In genomic region chr2:173146590-173146989, GRCh38 we compare ENCODE assay signal across 36 cellular contexts.
DNase-seq lines count a peak whose midpoint lies in the region; ATAC-seq, FAIRE-seq and TF ChIP-seq lines count a peak whose summit lies in the region.
"Had no signal": no experiment of that assay in that cellular context is flagged by ENCODE, and none has a peak within 500 bp of the region (broad histone marks: within the 10 kb centered on the region; RNA-seq: fewer than 3 reads in every experiment).

No MANE protein-coding gene starts in this region.

- H3K79me2 ChIP-seq in HepG2 (ENCODE audit: insufficient read depth, low read length): no peaks in the 10 kb centered on the region
- H3K79me2 ChIP-seq: parathyroid adenoma had no signal

- no peak overlapping the region for H3K27ac Mint-ChIP-seq in CD8-positive, alpha-beta T cell
- H3K27ac Mint-ChIP-seq: activated CD4-positive, alpha-beta T cell treated with anti-CD3 and anti-CD28 coated beads, Interleukin-2, amount 10 ng/mL, durations not matched to agents 24 days and 14 days; B cell; CD4-positive, alpha-beta memory T cell; IgD-negative memory B cell; stimulated activated naive CD8-positive, alpha-beta T cell treated with anti-CD3 and anti-CD28 coated beads, Interleukin-15, amount 100 ng/mL, for 72 hours; WTC11 had no signal

- no TSS peak for BruUV-seq in HepG2 (replicated peaks; lab: Mats Ljungman, UMichigan)

- intact Hi-C loops in HepG2 (cut with micrococcal nuclease; ENCODE audit: unreplicated experiment): no loop called here
- intact Hi-C loops in right lobe of liver (cut with DNase I): no loop called here
- intact Hi-C loops in CD8-positive, alpha-beta T cell (cut with DNase I, micrococcal nuclease): no loop called here

- no peak overlapping the region for H2AFZ ChIP-seq in HepG2 (ENCODE audit: low read length)
- H2AFZ ChIP-seq: parathyroid adenoma had no signal

- H3K4me1 ChIP-seq in HepG2 (ENCODE audit: insufficient read depth, low read length): no peaks in the 10 kb centered on the region
- H3K4me1 ChIP-seq in right lobe of liver: peaks cover 0 to 2% (median 0%) of the 10 kb centered on the region in 4 donors
- H3K4me1 ChIP-seq in foreskin keratinocyte: peaks cover 56% of the 10 kb centered on the region
- no peaks in the 10 kb centered on the region for H3K4me1 ChIP-seq in CD8-positive, alpha-beta T cell (ENCODE audit: insufficient read depth, low read length)

- CTCF ChIA-PET in HepG2 (lab: Yijun Ruan, JAX; ENCODE audit: low intra/inter-chr PET ratio, low total read pairs): no interaction called here
- CTCF ChIA-PET in CD8-positive, alpha-beta T cell (lab: Charles Lee): no interaction called here

- peaks cover 2% of the 10 kb centered on the region for H3K27me3 Mint-ChIP-seq in CD8-positive, alpha-beta T cell (ENCODE audit: low read depth)
- H3K27me3 Mint-ChIP-seq: activated CD4-positive, alpha-beta T cell treated with anti-CD3 and anti-CD28 coated beads, Interleukin-2, amount 10 ng/mL, durations not matched to agents 24 days and 14 days; B cell; IgD-negative memory B cell had no signal

- POLR2A ChIA-PET in HepG2 (lab: Yijun Ruan, JAX): no interaction called here
- POLR2A ChIA-PET in CD8-positive, alpha-beta T cell (lab: Charles Lee): no interaction called here

- no peak for TF ChIP-seq EP300 in HepG2 (IDR thresholded peaks at IDR 0.05; ENCODE audit: low read depth in 2 of 2, low read length in 2 of 2)
- no peak for TF ChIP-seq EP300 in HepG2 (CRISPR knock-in tag; IDR thresholded peaks at IDR 0.05; ENCODE audit: borderline replicate concordance)

- H3K36me3 ChIP-seq in HepG2 (replicated peaks in 1 of 2; ENCODE audit: control insufficient read depth in 1 of 2, insufficient read depth in 2 of 2, low read length in 2 of 2): no peaks in the 10 kb centered on the region
- H3K36me3 ChIP-seq in right lobe of liver: no peaks in the 10 kb centered on the region
- no peaks in the 10 kb centered on the region for H3K36me3 ChIP-seq in bronchial epithelial cell (ENCODE audit: control insufficient read depth, insufficient read depth, low read length)
- H3K36me3 ChIP-seq in CD8-positive, alpha-beta T cell (ENCODE audit: insufficient read depth, low read length): no peaks in the 10 kb centered on the region
- H3K36me3 ChIP-seq: left ventricle myocardium inferior, thoracic aorta, uterus had no signal

- no peak for TF ChIP-seq POLR2A in HepG2 (IDR thresholded peaks at IDR 0.05; ENCODE audit: insufficient read depth in 1 of 2, low read depth in 2 of 2, low read length in 2 of 2)
- no peak for TF ChIP-seq POLR2A in right lobe of liver (IDR thresholded peaks at IDR 0.05)

- in situ Hi-C loops in HepG2 (cut with HindIII; ENCODE audit: extremely low pct_ligation_motif_present, low pct_unique_long_range_greater_than_20kb): no loop called here

- DNase-seq in HepG2 (ENCODE audit: low spot score): no peak
- DNase-seq in right lobe of liver: no peak
- peak; percentile 65 for DNase-seq in bronchial epithelial cell (ENCODE audit: low read depth)
- no peak for DNase-seq in foreskin keratinocyte
- DNase-seq in HTR-8/SVneo (ENCODE audit: insufficient read length, low spot score): no peak
- no peak for DNase-seq in CD8-positive, alpha-beta T cell
- no peak for DNase-seq in AG20443 (ENCODE audit: low spot score)
- no peak for DNase-seq in D721Med (ENCODE audit: insufficient read length, low spot score)
- DNase-seq: activated CD4-positive, alpha-beta T cell treated with anti-CD3 and anti-CD28 coated beads, Interleukin-2, amount 10 ng/mL, durations not matched to agents 24 days and 14 days; activated CD8-positive, alpha-beta memory T cell treated with anti-CD3 and anti-CD28 coated beads for 24 hours; activated gamma-delta T cell treated with Interleukin-2 at 50 U/mL for 16 hours; CD4-positive, alpha-beta memory T cell; central memory CD4-positive, alpha-beta T cell; dorsolateral prefrontal cortex; islet precursor cell; left ventricle myocardium inferior; mesendoderm; NCI-H1048; NCI-H1694 treated with DMSO at 0.1 percent for 48 hours; NCI-H446 treated with DMSO at 0.1 percent for 48 hours; NCI-H774; stimulated activated CD8-positive, alpha-beta memory T cell treated with anti-CD3 and anti-CD28 coated beads, Interleukin-4, amount 100 ng/mL, for 48 hours; stimulated activated naive CD8-positive, alpha-beta T cell treated with anti-CD3 and anti-CD28 coated beads, Interleukin-15, amount 100 ng/mL, for 72 hours; T1000; uterus had no signal

- ATAC-seq in HepG2: no peak
- no peak for ATAC-seq in right lobe of liver
- ATAC-seq in foreskin keratinocyte: peak; percentile 58
- ATAC-seq in CD8-positive, alpha-beta T cell: no peak
- ATAC-seq: stimulated activated naive CD8-positive, alpha-beta T cell treated with anti-CD3 and anti-CD28 coated beads, Interleukin-15, amount 100 ng/mL, for 72 hours; WTC11 had no signal

- no peak overlapping the region for H3K9ac ChIP-seq in HepG2 (ENCODE audit: insufficient read depth, low read depth, low read length)
- H3K9ac ChIP-seq: parathyroid adenoma had no signal

- WGBS in HepG2 (ENCODE audit: low lambda C conversion rate): 87% methylated on average over 3 of the region's 3 CpGs
- 73% methylated on average over 3 of the region's 3 CpGs for WGBS in right lobe of liver (ENCODE audit: insufficient coverage, low coverage, low lambda C conversion rate, missing lambda C conversion rate)

- H4K20me1 ChIP-seq in HepG2 (ENCODE audit: insufficient read depth, low read length): no peaks in the 10 kb centered on the region

- H3K4me3 ChIP-seq in HepG2 (replicated peaks in 1 of 3; ENCODE audit: insufficient read depth in 1 of 3, low read depth in 2 of 3, low read length in 3 of 3) (no peak overlapping the region), right lobe of liver (no peak overlapping the region), bronchial epithelial cell (ENCODE audit: low read depth, low read length) (no peak overlapping the region)
- H3K4me3 ChIP-seq in CD8-positive, alpha-beta T cell (ENCODE audit: low read depth, low read length): no peak overlapping the region
- H3K4me3 ChIP-seq: dorsolateral prefrontal cortex, left ventricle myocardium inferior, SJSA1, smooth muscle cell, thoracic aorta, uterus had no signal

- TF ChIP-seq CTCF in HepG2 (CRISPR knock-in tag; IDR thresholded peaks at IDR 0.05) (no peak), right lobe of liver (IDR thresholded peaks at IDR 0.05) (no peak), bronchial epithelial cell (IDR thresholded peaks at IDR 0.05; ENCODE audit: insufficient read depth, low read length, severe bottlenecking) (no peak), foreskin keratinocyte (conservative IDR thresholded peaks at IDR 0.05) (no peak), D721Med (IDR thresholded peaks at IDR 0.05; ENCODE audit: insufficient read depth, missing control alignments) (no peak)
- TF ChIP-seq CTCF in CD8-positive, alpha-beta T cell (IDR thresholded peaks at IDR 0.05): no peak

- no peaks in the 10 kb centered on the region for H3K36me3 Mint-ChIP-seq in CD8-positive, alpha-beta T cell
- H3K36me3 Mint-ChIP-seq: CD4-positive, alpha-beta memory T cell had no signal

- H3K4me3 Mint-ChIP-seq in CD8-positive, alpha-beta T cell: no peak overlapping the region
- H3K4me3 Mint-ChIP-seq: activated CD4-positive, alpha-beta T cell treated with anti-CD3 and anti-CD28 coated beads, Interleukin-2, amount 10 ng/mL, durations not matched to agents 24 days and 14 days; B cell; IgD-negative memory B cell; stimulated activated naive CD8-positive, alpha-beta T cell treated with anti-CD3 and anti-CD28 coated beads, Interleukin-15, amount 100 ng/mL, for 72 hours; WTC11 had no signal

- H3K4me2 ChIP-seq in HepG2 (ENCODE audit: low read depth, low read length): no peak overlapping the region
- H3K4me2 ChIP-seq: smooth muscle cell had no signal

- H3K9me3 Mint-ChIP-seq in CD8-positive, alpha-beta T cell: peaks cover 6% of the 10 kb centered on the region

- no peak overlapping the region for H3K27ac ChIP-seq in HepG2 (ENCODE audit: extremely low read length, insufficient read depth, low read length)
- H3K27ac ChIP-seq in right lobe of liver: no peak overlapping the region
- H3K27ac ChIP-seq in foreskin keratinocyte: peak overlapping the region; percentile 17
- H3K27ac ChIP-seq in CD8-positive, alpha-beta T cell (ENCODE audit: low read depth, low read length): no peak overlapping the region
- H3K27ac ChIP-seq: dorsolateral prefrontal cortex, left ventricle myocardium inferior, parathyroid adenoma, SJSA1, thoracic aorta, uterus had no signal

- H3K27me3 ChIP-seq in HepG2 (ENCODE audit: control insufficient read depth in 1 of 2, insufficient read depth in 2 of 2, low read length in 2 of 2) (no peaks in the 10 kb centered on the region), right lobe of liver (no peaks in the 10 kb centered on the region), bronchial epithelial cell (ENCODE audit: control insufficient read depth, insufficient read depth, low read length) (no peaks in the 10 kb centered on the region), foreskin keratinocyte (no peaks in the 10 kb centered on the region)
- H3K27me3 ChIP-seq in CD8-positive, alpha-beta T cell (ENCODE audit: insufficient read depth, low read length): no peaks in the 10 kb centered on the region
- H3K27me3 ChIP-seq: dorsolateral prefrontal cortex, SJSA1, uterus had no signal

- H3K4me1 Mint-ChIP-seq in CD8-positive, alpha-beta T cell (ENCODE audit: low read depth): peaks cover 8% of the 10 kb centered on the region
- H3K4me1 Mint-ChIP-seq: B cell had no signal

- H3K9me3 ChIP-seq in HepG2 (ENCODE audit: low read length): peaks cover 1% of the 10 kb centered on the region; the same call in 1 of the 2 replicates
- no peaks in the 10 kb centered on the region for H3K9me3 ChIP-seq in right lobe of liver
- no peaks in the 10 kb centered on the region for H3K9me3 ChIP-seq in CD8-positive, alpha-beta T cell (ENCODE audit: low read length)
- H3K9me3 ChIP-seq: thoracic aorta, uterus had no signal

- FAIRE-seq in HepG2 (lab: Jason Lieb, UNC) (no peak), bronchial epithelial cell (lab: Jason Lieb, UNC) (no peak), HTR-8/SVneo (lab: Jason Lieb, UNC) (no peak), D721Med (lab: Jason Lieb, UNC) (no peak)
- FAIRE-seq: A204.1, astrocyte, endometrium, GM12892 had no signal

- no peak for TF ChIP-seq RAD21 in HepG2 (CRISPR knock-in tag; IDR thresholded peaks at IDR 0.05)

TF ChIP-seq in HepG2, 621 proteins besides CTCF, POLR2A, EP300 and RAD21:
- TF ChIP-seq KLF16 (CRISPR knock-in tag; IDR thresholded peaks at IDR 0.05) (no peak), ZNF7 (CRISPR knock-in tag; IDR thresholded peaks at IDR 0.05) (peak; percentile 67; the same call in 1 of the 2 replicates)
